ENCODE assay signal across 14 cellular contexts in genomic region chr22:36055376-36056310, GRCh38. TPM values are rescaled to one million over a fixed set of nuclear protein-coding genes. Genes with fewer than 3 reads are reported as not detected.
A peak's percentile ranks its signal among the peaks of the same experiment; 100 is the strongest.
DNase-seq lines count a peak whose midpoint lies in the region; ATAC-seq and TF ChIP-seq lines count a peak whose summit lies in the region.
"Had no signal": no experiment of that assay in that cellular context is flagged by ENCODE, and none has a peak within 500 bp of the region (broad histone marks: within the 10 kb centered on the region; RNA-seq: fewer than 3 reads in every experiment).

No MANE protein-coding gene starts in this region.

- H3K9me3 ChIP-seq in right cardiac atrium (ENCODE audit: control insufficient read depth, low read length) (no peaks in the 10 kb centered on the region), smooth muscle cell (replicated peaks; ENCODE audit: low read depth) (no peaks in the 10 kb centered on the region)
- H3K9me3 ChIP-seq: suprapubic skin had no signal

- H3K27ac ChIP-seq in right cardiac atrium (ENCODE audit: low read length) (no peak overlapping the region), smooth muscle cell (ENCODE audit: low read depth) (no peak overlapping the region)
- H3K27ac ChIP-seq: 22Rv1, suprapubic skin had no signal

- WGBS in right cardiac atrium: 35% methylated on average over 19 of the region's 19 CpGs
- 67% methylated on average over 19 of the region's 19 CpGs for WGBS in smooth muscle cell (ENCODE audit: low lambda C conversion rate)

- H3K79me2 ChIP-seq in smooth muscle cell (ENCODE audit: low read depth): no peaks in the 10 kb centered on the region

- no peaks in the 10 kb centered on the region for H3K4me1 ChIP-seq in right cardiac atrium (ENCODE audit: control insufficient read depth, insufficient read depth, low read length)
- H3K4me1 ChIP-seq in smooth muscle cell (ENCODE audit: low read depth): no peaks in the 10 kb centered on the region

- H3K4me2 ChIP-seq in smooth muscle cell: no peak overlapping the region

- no peaks in the 10 kb centered on the region for H4K20me1 ChIP-seq in smooth muscle cell (ENCODE audit: low read depth)

- no peak for TF ChIP-seq CTCF in smooth muscle cell (IDR thresholded peaks at IDR 0.05; ENCODE audit: borderline replicate concordance, insufficient read depth, poor library complexity, severe bottlenecking)

- no peaks in the 10 kb centered on the region for H3K36me3 ChIP-seq in smooth muscle cell (ENCODE audit: low read depth)
- H3K36me3 ChIP-seq: suprapubic skin had no signal

- no peak for TF ChIP-seq POLR2A in erythroblast (IDR thresholded peaks at IDR 0.05; ENCODE audit: low read length)

- intact Hi-C loops in right cardiac atrium (cut with DNase I): no loop called here

- DNase-seq in NCI-H1092 treated with DMSO at 0.1 percent for 48 hours (lab: John Stamatoyannopoulos, UW) (peak; percentile 23), NCI-H1092 (lab: John Stamatoyannopoulos, UW) (no peak), astrocyte of the hippocampus (ENCODE audit: low read depth, low spot score) (peak; percentile 27), right cardiac atrium (peak in 1 of 3 donors; percentile 58), smooth muscle cell (lab: John Stamatoyannopoulos, UW; ENCODE audit: unreplicated experiment) (no peak), erythroblast (lab: John Stamatoyannopoulos, UW) (no peak), SIG-M5 (lab: John Stamatoyannopoulos, UW) (no peak)
- DNase-seq: cortex of kidney, Karpas-422, NCI-H2029 treated with DMSO at 0.1 percent for 48 hours, small intestine had no signal

- no peak overlapping the region for H3K9ac ChIP-seq in smooth muscle cell (ENCODE audit: low read depth)

- H3F3A ChIP-seq in smooth muscle cell (ENCODE audit: low read depth): peaks cover 8% of the 10 kb centered on the region

- H2AFZ ChIP-seq in smooth muscle cell (ENCODE audit: low read depth): peak overlapping the region; percentile 0

- H3K27me3 ChIP-seq in right cardiac atrium (ENCODE audit: control insufficient read depth, insufficient read depth) (no peaks in the 10 kb centered on the region), smooth muscle cell (ENCODE audit: low read depth) (no peaks in the 10 kb centered on the region)
- H3K27me3 ChIP-seq: suprapubic skin had no signal

- H3K4me3 ChIP-seq in right cardiac atrium (ENCODE audit: low read length) (no peak overlapping the region), smooth muscle cell (no peak overlapping the region)
- H3K4me3 ChIP-seq: suprapubic skin had no signal

- ATAC-seq in right cardiac atrium: peak; percentile 33 to 46
- no peak for ATAC-seq in GM19397 (IDR thresholded peaks at IDR 0.05; ENCODE audit: unreplicated experiment)

RNA-seq across cellular contexts. Expression of gene RBFOX2, which starts 27.0 kb away (rescaled TPM):
- total RNA-seq in right cardiac atrium (10 to 100 TPM; 67.4 to 89.8 (median 73.8) TPM), smooth muscle cell (144 and 168 TPM in 2 replicates)
- polyA plus RNA-seq in right cardiac atrium (36.7 TPM), smooth muscle cell (128 and 151 TPM in 2 replicates)

Comparison
In these comparisons a context has a peak if more than half of its experiments do, and no peak if none do; other contexts are left out.
1. DNase-seq: peak in NCI-H1092 treated with DMSO at 0.1 percent for 48 hours (single experiment) and astrocyte of the hippocampus (single experiment); none in NCI-H1092 (single experiment), smooth muscle cell (single experiment), erythroblast (0 of 2) and SIG-M5 (single experiment).